8 cellular contexts compared by ENCODE assay signal in the genomic region with DNA sequence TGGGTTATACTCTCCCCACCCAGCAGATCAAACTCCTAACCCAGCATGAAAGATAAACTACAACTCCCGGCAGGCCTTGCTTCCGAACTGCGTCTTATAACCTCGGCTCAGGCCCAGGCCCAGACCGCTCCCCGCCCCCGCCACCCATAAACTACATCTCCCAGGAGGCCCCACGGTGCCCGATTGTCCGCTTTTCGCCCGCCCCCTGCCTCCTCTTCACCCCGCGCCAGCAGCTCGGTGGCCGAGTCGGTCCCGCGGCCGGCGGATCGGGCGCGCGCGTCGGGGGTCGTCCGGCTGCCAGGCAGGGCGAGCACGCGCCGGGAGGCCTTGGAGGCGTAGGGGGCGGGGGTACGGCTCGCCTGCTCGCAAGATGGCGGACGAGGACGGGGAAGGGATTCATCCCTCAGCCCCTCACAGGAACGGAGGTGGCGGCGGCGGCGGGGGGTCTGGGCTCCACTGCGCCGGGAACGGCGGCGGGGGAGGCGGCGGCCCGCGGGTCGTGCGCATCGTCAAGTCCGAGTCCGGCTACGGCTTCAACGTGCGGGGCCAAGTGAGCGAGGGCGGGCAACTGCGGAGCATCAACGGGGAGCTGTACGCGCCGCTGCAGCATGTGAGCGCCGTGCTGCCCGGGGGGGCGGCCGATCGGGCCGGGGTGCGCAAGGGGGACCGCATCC. TPM values are rescaled to one million over a fixed set of nuclear protein-coding genes. Genes with fewer than 3 reads are reported as not detected.
DNase-seq lines count a peak whose midpoint lies in the region; ATAC-seq and TF ChIP-seq lines count a peak whose summit lies in the region.

A gene (plus strand): TSS at position 219 of the 674 bp plus-strand sequence. CDS start 152 bp downstream, at position 371.

- H3K27me3 ChIP-seq in CD4-positive, alpha-beta T cell (ENCODE audit: control insufficient read depth, insufficient read depth, low read length): no peaks in the 10 kb centered on the region
- H3K27me3 ChIP-seq in liver (ENCODE audit: control insufficient read depth in 4 of 4, insufficient read depth in 4 of 4, low read length in 3 of 4): no peaks in the 10 kb centered on the region

- TF ChIP-seq CTCF in CD4-positive, alpha-beta T cell (IDR thresholded peaks at IDR 0.05): no peak
- TF ChIP-seq CTCF in liver (IDR thresholded peaks at IDR 0.05; ENCODE audit: low read depth, low read length, missing input control): no peak

- H3K27ac ChIP-seq in CD4-positive, alpha-beta T cell (ENCODE audit: low read depth, low read length): peak within 1 kb of the TSS; percentile 81
- peak within 1 kb of the TSS; percentile 80 to 82 for H3K27ac ChIP-seq in liver (ENCODE audit: low read depth in 1 of 2, low read length in 2 of 2)

- no peaks in the 10 kb centered on the region for H3K9me3 ChIP-seq in CD4-positive, alpha-beta T cell (ENCODE audit: control insufficient read depth, low read length)
- no peaks in the 10 kb centered on the region for H3K9me3 ChIP-seq in liver (ENCODE audit: control insufficient read depth in 4 of 4, low read length in 3 of 4)

- peak within 1 kb of the TSS; percentile 74 to 93 (median 85) for H3K4me3 ChIP-seq in liver (ENCODE audit: low read depth in 1 of 3, low read length in 3 of 3)

- no peaks in the 10 kb centered on the region for H3K9me3 Mint-ChIP-seq in CD4-positive, alpha-beta T cell

- no peak for TF ChIP-seq RAD21 in liver (IDR thresholded peaks at IDR 0.05)

- POLR2A ChIA-PET in CD4-positive, alpha-beta T cell (lab: Charles Lee): interaction anchor here (0.6 to 1.4 kb wide), 10 partner anchors 9 to 424 kb away, joined by 3 to 5 read pairs (median 3); a partner anchor contains a TSS

- WGBS in liver: under 1% methylated on average over 79 of the region's 79 CpGs

- H3K4me3 Mint-ChIP-seq in CD4-positive, alpha-beta T cell: peak within 1 kb of the TSS; percentile 99

- peaks cover 50% of the 10 kb centered on the region for H3K4me1 Mint-ChIP-seq in CD4-positive, alpha-beta T cell (ENCODE audit: low read depth)

- peak within 1 kb of the TSS in 1 of 2 donors; percentile 78 for H3K9ac ChIP-seq in liver (ENCODE audit: low read depth in 1 of 2, low read length in 2 of 2)

- peaks cover 0 to 14% (median 5%) of the 10 kb centered on the region in 4 donors for H3K4me1 ChIP-seq in liver (ENCODE audit: control insufficient read depth in 4 of 4, insufficient read depth in 4 of 4, low read length in 3 of 4)

- peaks cover 12% of the 10 kb centered on the region for H3K27me3 Mint-ChIP-seq in CD4-positive, alpha-beta T cell

- peak; percentile 91 for ATAC-seq in CD4-positive, alpha-beta T cell (ENCODE audit: poor library complexity)
- peak; percentile 85 for ATAC-seq in GM19452 (IDR thresholded peaks at IDR 0.05; ENCODE audit: unreplicated experiment)

- intact Hi-C loops in CD4-positive, alpha-beta T cell (cut with DNase I, micrococcal nuclease): loop anchor here in 1 of 2 experiments (2.0 kb wide), 1 partner anchor 153 kb away; a partner anchor contains a TSS

- H3K36me3 ChIP-seq in liver (ENCODE audit: control insufficient read depth in 4 of 4, insufficient read depth in 3 of 4, low read depth in 1 of 4, low read length in 3 of 4): peaks cover 0 to 2% (median 0%) of the 10 kb centered on the region in 4 donors

- peak within 1 kb of the TSS; percentile 90 for H3K27ac Mint-ChIP-seq in CD4-positive, alpha-beta T cell

- CTCF ChIA-PET in CD4-positive, alpha-beta T cell (lab: Charles Lee): interaction anchor here (1.0 kb wide), 1 partner anchor 18 kb away, joined by 4 read pairs; no protein-coding TSS in a partner anchor

- peak; percentile 71 to 89 (median 83) for DNase-seq in CD4-positive, alpha-beta T cell
- DNase-seq in HK-2 (ENCODE audit: unreplicated experiment) (peak; percentile 92), NCI-H82 treated with DMSO at 0.1 percent for 48 hours (lab: John Stamatoyannopoulos, UW; ENCODE audit: unreplicated experiment) (peak; percentile 96), dermis blood vessel endothelial cell (peak; percentile 95)
- peak; percentile 87 to 90 for DNase-seq in activated CD4-positive, alpha-beta T cell treated with anti-CD3 and anti-CD28 coated beads, Interleukin-2, amount 50 U/mL, for 48 hours
- peak; percentile 88 for DNase-seq in stimulated activated CD4-positive, alpha-beta T cell treated with anti-CD3 and anti-CD28 coated beads, Interleukin-4, amount 100 ng/mL, for 24 hours

- H3K36me3 Mint-ChIP-seq in CD4-positive, alpha-beta T cell (ENCODE audit: low read depth): peaks cover 20% of the 10 kb centered on the region

TF ChIP-seq in liver, 16 proteins besides CTCF, POLR2A, EP300 and RAD21:
- no peak for TF ChIP-seq JUND (IDR thresholded peaks at IDR 0.05)
- TF ChIP-seq, protein P1, sequence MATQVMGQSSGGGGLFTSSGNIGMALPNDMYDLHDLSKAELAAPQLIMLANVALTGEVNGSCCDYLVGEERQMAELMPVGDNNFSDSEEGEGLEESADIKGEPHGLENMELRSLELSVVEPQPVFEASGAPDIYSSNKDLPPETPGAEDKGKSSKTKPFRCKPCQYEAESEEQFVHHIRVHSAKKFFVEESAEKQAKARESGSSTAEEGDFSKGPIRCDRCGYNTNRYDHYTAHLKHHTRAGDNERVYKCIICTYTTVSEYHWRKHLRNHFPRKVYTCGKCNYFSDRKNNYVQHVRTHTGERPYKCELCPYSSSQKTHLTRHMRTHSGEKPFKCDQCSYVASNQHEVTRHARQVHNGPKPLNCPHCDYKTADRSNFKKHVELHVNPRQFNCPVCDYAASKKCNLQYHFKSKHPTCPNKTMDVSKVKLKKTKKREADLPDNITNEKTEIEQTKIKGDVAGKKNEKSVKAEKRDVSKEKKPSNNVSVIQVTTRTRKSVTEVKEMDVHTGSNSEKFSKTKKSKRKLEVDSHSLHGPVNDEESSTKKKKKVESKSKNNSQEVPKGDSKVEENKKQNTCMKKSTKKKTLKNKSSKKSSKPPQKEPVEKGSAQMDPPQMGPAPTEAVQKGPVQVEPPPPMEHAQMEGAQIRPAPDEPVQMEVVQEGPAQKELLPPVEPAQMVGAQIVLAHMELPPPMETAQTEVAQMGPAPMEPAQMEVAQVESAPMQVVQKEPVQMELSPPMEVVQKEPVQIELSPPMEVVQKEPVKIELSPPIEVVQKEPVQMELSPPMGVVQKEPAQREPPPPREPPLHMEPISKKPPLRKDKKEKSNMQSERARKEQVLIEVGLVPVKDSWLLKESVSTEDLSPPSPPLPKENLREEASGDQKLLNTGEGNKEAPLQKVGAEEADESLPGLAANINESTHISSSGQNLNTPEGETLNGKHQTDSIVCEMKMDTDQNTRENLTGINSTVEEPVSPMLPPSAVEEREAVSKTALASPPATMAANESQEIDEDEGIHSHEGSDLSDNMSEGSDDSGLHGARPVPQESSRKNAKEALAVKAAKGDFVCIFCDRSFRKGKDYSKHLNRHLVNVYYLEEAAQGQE (IDR thresholded peaks at IDR 0.05): no peak
- no peak for TF ChIP-seq TAF1 (conservative IDR thresholded peaks at IDR 0.05)
- TF ChIP-seq, protein P2, sequence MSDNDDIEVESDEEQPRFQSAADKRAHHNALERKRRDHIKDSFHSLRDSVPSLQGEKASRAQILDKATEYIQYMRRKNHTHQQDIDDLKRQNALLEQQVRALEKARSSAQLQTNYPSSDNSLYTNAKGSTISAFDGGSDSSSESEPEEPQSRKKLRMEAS (IDR thresholded peaks at IDR 0.05): no peak
- no peak for TF ChIP-seq NR2F2 (IDR thresholded peaks at IDR 0.05)
- TF ChIP-seq EGR1 (IDR thresholded peaks at IDR 0.05; ENCODE audit: low read depth in 2 of 2): peak; percentile 68 to 85
- no peak for TF ChIP-seq GABPA (IDR thresholded peaks at IDR 0.05 in 1 of 2, conservative IDR thresholded peaks at IDR 0.05 in 1 of 2)
- TF ChIP-seq YY1 (IDR thresholded peaks at IDR 0.05): peak; percentile 75
- TF ChIP-seq, protein P3, sequence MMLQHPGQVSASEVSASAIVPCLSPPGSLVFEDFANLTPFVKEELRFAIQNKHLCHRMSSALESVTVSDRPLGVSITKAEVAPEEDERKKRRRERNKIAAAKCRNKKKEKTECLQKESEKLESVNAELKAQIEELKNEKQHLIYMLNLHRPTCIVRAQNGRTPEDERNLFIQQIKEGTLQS (IDR thresholded peaks at IDR 0.05): no peak
- TF ChIP-seq HNF4G (IDR thresholded peaks at IDR 0.05): no peak
- peak in 1 of 2 donors; percentile 12 for TF ChIP-seq RXRA (IDR thresholded peaks at IDR 0.05)
- TF ChIP-seq FOXA2 (IDR thresholded peaks at IDR 0.05): no peak
- TF ChIP-seq, protein P4, sequence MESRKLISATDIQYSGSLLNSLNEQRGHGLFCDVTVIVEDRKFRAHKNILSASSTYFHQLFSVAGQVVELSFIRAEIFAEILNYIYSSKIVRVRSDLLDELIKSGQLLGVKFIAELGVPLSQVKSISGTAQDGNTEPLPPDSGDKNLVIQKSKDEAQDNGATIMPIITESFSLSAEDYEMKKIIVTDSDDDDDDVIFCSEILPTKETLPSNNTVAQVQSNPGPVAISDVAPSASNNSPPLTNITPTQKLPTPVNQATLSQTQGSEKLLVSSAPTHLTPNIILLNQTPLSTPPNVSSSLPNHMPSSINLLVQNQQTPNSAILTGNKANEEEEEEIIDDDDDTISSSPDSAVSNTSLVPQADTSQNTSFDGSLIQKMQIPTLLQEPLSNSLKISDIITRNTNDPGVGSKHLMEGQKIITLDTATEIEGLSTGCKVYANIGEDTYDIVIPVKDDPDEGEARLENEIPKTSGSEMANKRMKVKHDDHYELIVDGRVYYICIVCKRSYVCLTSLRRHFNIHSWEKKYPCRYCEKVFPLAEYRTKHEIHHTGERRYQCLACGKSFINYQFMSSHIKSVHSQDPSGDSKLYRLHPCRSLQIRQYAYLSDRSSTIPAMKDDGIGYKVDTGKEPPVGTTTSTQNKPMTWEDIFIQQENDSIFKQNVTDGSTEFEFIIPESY (IDR thresholded peaks at IDR 0.05): peak; percentile 43
- TF ChIP-seq SP1 (IDR thresholded peaks at IDR 0.05): no peak
- no peak for TF ChIP-seq HNF4A (conservative IDR thresholded peaks at IDR 0.05)
- no peak for TF ChIP-seq FOXA1 (IDR thresholded peaks at IDR 0.05)
TF ChIP-seq in liver: peak in this region for 4.

RNA-seq across cellular contexts. Expression of the gene that starts here (rescaled TPM):
- 10 to 100 TPM; 13.2 to 13.3 TPM for total RNA-seq in CD4-positive, alpha-beta T cell
- 15.8 and 24.3 TPM in 2 replicates for total RNA-seq in dermis blood vessel endothelial cell
- 10 to 100 TPM; 11.7 to 19.7 TPM for total RNA-seq in liver
- polyA plus RNA-seq in liver: 1 to 10 TPM; 4.3 to 9.3 TPM

Comparison
In these comparisons a context has a peak if more than half of its experiments do, and no peak if none do; other contexts are left out.
1. Peak in every context shown above with its lines: DNase-seq, ATAC-seq, H3K4me3 ChIP-seq and H3K27ac ChIP-seq.